Comparison of ENCODE assay signal across 10 cellular contexts in the genomic region with DNA sequence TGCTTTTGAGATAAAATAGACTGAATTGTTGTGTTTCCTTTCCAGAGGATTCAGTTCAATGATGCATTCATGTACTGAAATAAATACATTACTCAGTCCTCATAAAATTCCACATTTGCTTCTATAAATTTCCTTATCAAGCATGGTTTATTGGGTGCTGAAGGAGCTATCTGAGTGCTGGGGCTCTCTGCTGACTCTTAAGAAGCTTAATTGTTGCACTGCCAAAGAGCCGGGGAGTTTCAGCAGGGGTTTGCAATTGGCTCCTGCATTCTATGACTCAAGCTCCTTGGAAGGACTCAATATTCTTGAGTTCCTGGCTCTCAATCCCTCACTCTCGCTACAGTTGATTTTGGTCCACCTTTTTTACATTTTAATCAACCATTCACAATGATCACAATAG.
DNase-seq lines count a peak whose midpoint lies in the region; ATAC-seq and TF ChIP-seq lines count a peak whose summit lies in the region.
"Had no signal": no experiment of that assay in that cellular context is flagged by ENCODE, and none has a peak within 500 bp of the region (broad histone marks: within the 10 kb centered on the region; RNA-seq: fewer than 3 reads in every experiment).

No MANE protein-coding gene starts in this region.

- H3K36me3 Mint-ChIP-seq in CD4-positive, alpha-beta T cell (ENCODE audit: low read depth): no peaks in the 10 kb centered on the region

- CTCF ChIA-PET in CD4-positive, alpha-beta T cell (lab: Charles Lee): no interaction called here

- no peaks in the 10 kb centered on the region for H3K27me3 Mint-ChIP-seq in CD4-positive, alpha-beta T cell

- no peaks in the 10 kb centered on the region for H3K9me3 ChIP-seq in CD4-positive, alpha-beta T cell (ENCODE audit: control insufficient read depth, low read length)
- H3K9me3 ChIP-seq: breast epithelium had no signal

- H3K27ac ChIP-seq in CD4-positive, alpha-beta T cell (ENCODE audit: low read depth, low read length): no peak overlapping the region
- H3K27ac ChIP-seq: breast epithelium had no signal

- DNase-seq in AG10803 (ENCODE audit: low read depth) (peak; percentile 87), LHCN-M2 (ENCODE audit: low read depth) (peak; percentile 81), epithelial cell of esophagus (ENCODE audit: low read depth) (peak; percentile 43), occipital lobe (lab: John Stamatoyannopoulos, UW) (peak; percentile 16)
- DNase-seq in stimulated activated CD4-positive, alpha-beta T cell treated with anti-CD3 and anti-CD28 coated beads, Interleukin-4, amount 100 ng/mL, for 24 hours: no peak
- no peak for DNase-seq in CD4-positive, alpha-beta T cell
- DNase-seq: NCI-H187 treated with DMSO at 0.1 percent for 48 hours had no signal

- no peaks in the 10 kb centered on the region for H3K9me3 Mint-ChIP-seq in CD4-positive, alpha-beta T cell

- no peaks in the 10 kb centered on the region for H3K4me1 Mint-ChIP-seq in CD4-positive, alpha-beta T cell (ENCODE audit: low read depth)

- H3K4me3 ChIP-seq in AG10803 (ENCODE audit: low read length): no peak overlapping the region
- no peak overlapping the region for H3K4me3 ChIP-seq in epithelial cell of esophagus (ENCODE audit: low read length)
- H3K4me3 ChIP-seq: breast epithelium had no signal

- no peaks in the 10 kb centered on the region for H3K27me3 ChIP-seq in CD4-positive, alpha-beta T cell (ENCODE audit: control insufficient read depth, insufficient read depth, low read length)
- H3K27me3 ChIP-seq: breast epithelium had no signal

- POLR2A ChIA-PET in CD4-positive, alpha-beta T cell (lab: Charles Lee): no interaction called here

- no peak overlapping the region for H3K4me3 Mint-ChIP-seq in CD4-positive, alpha-beta T cell

- intact Hi-C loops in CD4-positive, alpha-beta T cell (cut with DNase I, micrococcal nuclease): no loop called here

- H3K27ac Mint-ChIP-seq in CD4-positive, alpha-beta T cell: no peak overlapping the region

- TF ChIP-seq CTCF in AG10803 (conservative IDR thresholded peaks at IDR 0.05; ENCODE audit: low read length) (no peak), epithelial cell of esophagus (IDR thresholded peaks at IDR 0.05; ENCODE audit: insufficient read depth, low read depth, low read length, missing control alignments) (no peak)
- TF ChIP-seq CTCF in CD4-positive, alpha-beta T cell (IDR thresholded peaks at IDR 0.05): no peak

- no peak for ATAC-seq in HG03025 (IDR thresholded peaks at IDR 0.05; ENCODE audit: low FRiP score, unreplicated experiment)
- ATAC-seq in GM19035 (IDR thresholded peaks at IDR 0.05; ENCODE audit: unreplicated experiment): no peak
- no peak for ATAC-seq in CD4-positive, alpha-beta T cell (ENCODE audit: poor library complexity)

Comparison
In these comparisons a context has a peak if more than half of its experiments do, and no peak if none do; other contexts are left out.
1. DNase-seq: peak in AG10803 (single experiment), LHCN-M2 (single experiment), epithelial cell of esophagus (single experiment) and occipital lobe (single experiment); none in stimulated activated CD4-positive, alpha-beta T cell treated with anti-CD3 and anti-CD28 coated beads, Interleukin-4, amount 100 ng/mL, for 24 hours (single experiment) and CD4-positive, alpha-beta T cell (0 of 10).